ENCODE assay signal across 24 cellular contexts in the genomic region with DNA sequence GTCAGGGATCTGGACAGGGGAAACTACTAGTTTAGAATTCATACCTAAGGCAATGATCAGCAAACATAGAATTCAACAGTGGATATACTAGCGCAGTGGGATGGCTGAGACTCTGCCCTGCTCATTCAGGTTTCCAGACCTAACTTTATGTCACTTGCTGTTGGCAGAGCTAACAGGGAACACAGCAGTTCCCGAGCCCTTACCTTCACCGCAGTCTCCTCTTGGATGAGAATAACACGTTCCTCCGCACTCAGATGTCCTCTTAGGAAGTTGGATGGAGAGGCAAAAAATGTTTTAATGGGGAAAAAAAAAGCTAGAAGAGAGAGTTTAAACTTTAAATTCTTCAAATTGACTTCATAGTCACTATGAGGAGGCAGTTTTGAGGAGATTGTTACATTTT.
DNase-seq lines count a peak whose midpoint lies in the region; ATAC-seq, FAIRE-seq and TF ChIP-seq lines count a peak whose summit lies in the region.
"Had no signal": no experiment of that assay in that cellular context is flagged by ENCODE, and none has a peak within 500 bp of the region (broad histone marks: within the 10 kb centered on the region; RNA-seq: fewer than 3 reads in every experiment).

No MANE protein-coding gene starts in this region.

- H3K27ac ChIP-seq in H9 (ENCODE audit: insufficient read length, low read depth, low read length) (no peak overlapping the region), mesendoderm (ENCODE audit: low read depth, low read length) (no peak overlapping the region)
- H3K27ac ChIP-seq: A549; BLaER1 treated with 17β-estradiol and CSF1 and Interleukin-3, amounts not matched to agents 10 nM and 100 nM; GM23248 had no signal

- no peaks in the 10 kb centered on the region for H4K20me1 ChIP-seq in H9 (ENCODE audit: control insufficient read depth, insufficient read depth, insufficient read length)
- H4K20me1 ChIP-seq: BLaER1 treated with 17β-estradiol and CSF1 and Interleukin-3, amounts not matched to agents 10 nM and 100 nM had no signal

- no peak for ATAC-seq in HG02642 (IDR thresholded peaks at IDR 0.05; ENCODE audit: poor library complexity, unreplicated experiment)
- ATAC-seq: A549 had no signal

- H3K23me2 ChIP-seq in H9 (ENCODE audit: insufficient read length, low read depth, low read length, poor library complexity, severe bottlenecking), result no peaks in the 10 kb centered on the region

- no peak overlapping the region for H2BK12ac ChIP-seq in H9 (ENCODE audit: insufficient read length, low read depth, low read length)

- H3K27me3 Mint-ChIP-seq in H9 (ENCODE audit: low read depth) (no peaks in the 10 kb centered on the region), progenitor cell of endocrine pancreas (peaks cover 7% of the 10 kb centered on the region)
- H3K27me3 Mint-ChIP-seq in activated CD4-positive, alpha-beta memory T cell treated with anti-CD3 and anti-CD28 coated beads, Interleukin-2, amount 10 ng/mL, durations not matched to agents 7 days and 5 days, result no peaks in the 10 kb centered on the region

- H3K36me3 Mint-ChIP-seq in H9 (ENCODE audit: insufficient read depth in 1 of 3, low read depth in 3 of 3) (no peaks in the 10 kb centered on the region), progenitor cell of endocrine pancreas (ENCODE audit: insufficient read depth) (no peaks in the 10 kb centered on the region)
- H3K36me3 Mint-ChIP-seq in activated CD4-positive, alpha-beta memory T cell treated with anti-CD3 and anti-CD28 coated beads, Interleukin-2, amount 10 ng/mL, durations not matched to agents 7 days and 5 days (ENCODE audit: low read depth), result no peaks in the 10 kb centered on the region
- H3K36me3 Mint-ChIP-seq: CD4-positive, alpha-beta memory T cell had no signal

- H2AFZ ChIP-seq in H9 (ENCODE audit: low read length), result no peak overlapping the region
- H2AFZ ChIP-seq: GM23248 had no signal

- H3K79me2 ChIP-seq in H9 (ENCODE audit: insufficient read depth, low read length) (no peaks in the 10 kb centered on the region), mesendoderm (ENCODE audit: control insufficient read depth, insufficient read depth, low read length) (no peaks in the 10 kb centered on the region)

- no peaks in the 10 kb centered on the region for H3K36me3 ChIP-seq in bronchial epithelial cell (ENCODE audit: control insufficient read depth, insufficient read depth, low read length)
- no peaks in the 10 kb centered on the region for H3K36me3 ChIP-seq in mesendoderm (ENCODE audit: control insufficient read depth, insufficient read depth, low read length)
- H3K36me3 ChIP-seq: BE2C; BLaER1 treated with 17β-estradiol and CSF1 and Interleukin-3, amounts not matched to agents 10 nM and 100 nM had no signal

- TF ChIP-seq CTCF in H9 (conservative IDR thresholded peaks at IDR 0.05) (no peak), bronchial epithelial cell (IDR thresholded peaks at IDR 0.05; ENCODE audit: insufficient read depth, low read length, severe bottlenecking) (no peak), progenitor cell of endocrine pancreas (IDR thresholded peaks at IDR 0.05; ENCODE audit: unreplicated experiment) (no peak)

- H3K27me3 ChIP-seq in H9 (ENCODE audit: insufficient read depth, low read length) (no peaks in the 10 kb centered on the region), bronchial epithelial cell (ENCODE audit: control insufficient read depth, insufficient read depth, low read length) (no peaks in the 10 kb centered on the region), mesendoderm (ENCODE audit: insufficient read depth, low read length, poor library complexity) (no peaks in the 10 kb centered on the region)
- H3K27me3 ChIP-seq: BLaER1 treated with 17β-estradiol and CSF1 and Interleukin-3, amounts not matched to agents 10 nM and 100 nM had no signal

- H2BK20ac ChIP-seq in H9 (ENCODE audit: low read depth, low read length, poor library complexity, severe bottlenecking), result no peak overlapping the region

- H3K9ac ChIP-seq in H9 (ENCODE audit: extremely low read depth, insufficient read length, low read length) (no peak overlapping the region), mesendoderm (ENCODE audit: low read length) (no peak overlapping the region)
- H3K9ac ChIP-seq: BLaER1 treated with 17β-estradiol and CSF1 and Interleukin-3, amounts not matched to agents 10 nM and 100 nM; GM23248 had no signal

- H3K4me3 Mint-ChIP-seq in H9 (no peak overlapping the region), progenitor cell of endocrine pancreas (ENCODE audit: low read depth) (no peak overlapping the region)
- no peak overlapping the region for H3K4me3 Mint-ChIP-seq in activated CD4-positive, alpha-beta memory T cell treated with anti-CD3 and anti-CD28 coated beads, Interleukin-2, amount 10 ng/mL, durations not matched to agents 7 days and 5 days
- H3K4me3 Mint-ChIP-seq: CD4-positive, alpha-beta memory T cell had no signal

- no peak overlapping the region for H3K14ac ChIP-seq in H9 (ENCODE audit: insufficient read depth, low read length)

- H3K18ac ChIP-seq in H9 (ENCODE audit: insufficient read length, low read depth, low read length), result no peak overlapping the region
- peak overlapping the region; percentile 46 for H3K18ac ChIP-seq in mesendoderm (ENCODE audit: low read length)

- H3K4me3 ChIP-seq in bronchial epithelial cell (ENCODE audit: low read depth, low read length) (no peak overlapping the region), mesendoderm (ENCODE audit: low read length) (no peak overlapping the region)
- H3K4me3 ChIP-seq: A549; BLaER1 treated with 17β-estradiol and CSF1 and Interleukin-3, amounts not matched to agents 10 nM and 100 nM; GM23248 had no signal

- no peak overlapping the region for H3K23ac ChIP-seq in H9 (ENCODE audit: insufficient read length, low read depth, low read length)
- no peak overlapping the region for H3K23ac ChIP-seq in mesendoderm (ENCODE audit: low read length)

- CTCF ChIA-PET in activated CD4-positive, alpha-beta memory T cell treated with anti-CD3 and anti-CD28 coated beads, Interleukin-2, amount 10 ng/mL, durations not matched to agents 7 days and 5 days (lab: Charles Lee), result no interaction called here

- H4K8ac ChIP-seq in H9 (replicated peaks; ENCODE audit: insufficient read length, low read depth, low read length) (no peak overlapping the region), mesendoderm (ENCODE audit: low read depth, low read length) (no peak overlapping the region)

- DNase-seq in H9, result no peak
- DNase-seq in bronchial epithelial cell (ENCODE audit: low read depth), result no peak
- DNase-seq in mesendoderm, result no peak
- DNase-seq in progenitor cell of endocrine pancreas (ENCODE audit: low spot score, unreplicated experiment), result no peak
- no peak for DNase-seq in activated CD4-positive, alpha-beta memory T cell treated with anti-CD3 and anti-CD28 coated beads, Interleukin-2, amount 10 ng/mL, durations not matched to agents 7 days and 5 days
- no peak for DNase-seq in GM19239 (ENCODE audit: insufficient read length, low spot score)
- DNase-seq in NCI-H128 (lab: John Stamatoyannopoulos, UW; ENCODE audit: unreplicated experiment), result no peak
- DNase-seq: 8988T; ACHN; AML-193; BE2C; Calu3; CD4-positive, alpha-beta memory T cell; COR-L47; DMS153; DND-41; GM23248; HCEC 1CT had no signal

- no peak overlapping the region for H4K91ac ChIP-seq in H9 (ENCODE audit: insufficient read length, low read depth, low read length)

- H3K4ac ChIP-seq in H9 (ENCODE audit: low read depth, low read length) (no peak overlapping the region), mesendoderm (ENCODE audit: low read depth, low read length) (no peak overlapping the region)

- H3K27ac Mint-ChIP-seq in H9 (peak overlapping the region; percentile 26 to 72 (median 65); a peak in 5 of 7 replicates), progenitor cell of endocrine pancreas (peak overlapping the region; percentile 39)
- H3K27ac Mint-ChIP-seq in activated CD4-positive, alpha-beta memory T cell treated with anti-CD3 and anti-CD28 coated beads, Interleukin-2, amount 10 ng/mL, durations not matched to agents 7 days and 5 days, result no peak overlapping the region
- H3K27ac Mint-ChIP-seq: CD4-positive, alpha-beta memory T cell had no signal

- no peak overlapping the region for H2BK120ac ChIP-seq in H9 (ENCODE audit: low read depth, low read length, poor library complexity, severe bottlenecking)
- no peak overlapping the region for H2BK120ac ChIP-seq in mesendoderm (ENCODE audit: low read depth, low read length)

- H3K4me2 ChIP-seq in H9 (ENCODE audit: insufficient read depth, insufficient read length, low read length), result no peak overlapping the region
- no peak overlapping the region for H3K4me2 ChIP-seq in mesendoderm (ENCODE audit: low read length)
- H3K4me2 ChIP-seq: A549; BLaER1 treated with 17β-estradiol and CSF1 and Interleukin-3, amounts not matched to agents 10 nM and 100 nM had no signal

- H4K5ac ChIP-seq in H9 (ENCODE audit: insufficient read length, low read depth, low read length), result no peak overlapping the region
- H4K5ac ChIP-seq in mesendoderm (ENCODE audit: low read length), result no peak overlapping the region

- no peak overlapping the region for H3T11ph ChIP-seq in H9 (ENCODE audit: low read length)

- H2BK15ac ChIP-seq in H9 (ENCODE audit: low read depth, low read length), result no peak overlapping the region
- no peak overlapping the region for H2BK15ac ChIP-seq in mesendoderm (replicated peaks; ENCODE audit: low read depth)

- H3K9me3 ChIP-seq in H9 (ENCODE audit: control insufficient read depth, low read depth, low read length), result no peaks in the 10 kb centered on the region
- H3K9me3 ChIP-seq: A549; BE2C; BLaER1 treated with 17β-estradiol and CSF1 and Interleukin-3, amounts not matched to agents 10 nM and 100 nM had no signal

- H3K56ac ChIP-seq in H9 (ENCODE audit: insufficient read length, low read depth, low read length), result no peak overlapping the region
- no peak overlapping the region for H3K56ac ChIP-seq in mesendoderm (ENCODE audit: low read length)

- no peak overlapping the region for H2BK5ac ChIP-seq in H9 (ENCODE audit: insufficient read length, low read length)
- no peak overlapping the region for H2BK5ac ChIP-seq in mesendoderm (ENCODE audit: low read length)

- POLR2A ChIA-PET in activated CD4-positive, alpha-beta memory T cell treated with anti-CD3 and anti-CD28 coated beads, Interleukin-2, amount 10 ng/mL, durations not matched to agents 7 days and 5 days (lab: Charles Lee), result no interaction called here

- no peaks in the 10 kb centered on the region for H3K9me3 Mint-ChIP-seq in H9
- H3K9me3 Mint-ChIP-seq in progenitor cell of endocrine pancreas (ENCODE audit: low read depth), result no peaks in the 10 kb centered on the region
- H3K9me3 Mint-ChIP-seq in activated CD4-positive, alpha-beta memory T cell treated with anti-CD3 and anti-CD28 coated beads, Interleukin-2, amount 10 ng/mL, durations not matched to agents 7 days and 5 days, result no peaks in the 10 kb centered on the region

- H3K4me1 ChIP-seq in H9 (ENCODE audit: insufficient read depth, low read length) (0 out of 2 replicates have a peak, but pooled peaks cover 3% of the 10 kb centered on the region), mesendoderm (ENCODE audit: control insufficient read depth, low read depth, low read length) (no peaks in the 10 kb centered on the region)
- H3K4me1 ChIP-seq: A549, BE2C had no signal

- FAIRE-seq in bronchial epithelial cell (lab: Jason Lieb, UNC) (peak; percentile 82), GM19239 (lab: Jason Lieb, UNC) (no peak)
- FAIRE-seq: A549, G401.6, GM12892, H54 had no signal

- H3K79me1 ChIP-seq in H9 (ENCODE audit: insufficient read depth, low read depth, low read length, poor library complexity, severe bottlenecking) (no peaks in the 10 kb centered on the region), mesendoderm (ENCODE audit: low read length) (no peaks in the 10 kb centered on the region)

- no peak overlapping the region for H2AK5ac ChIP-seq in H9 (ENCODE audit: insufficient read length, low read length)
- H2AK5ac ChIP-seq in mesendoderm (ENCODE audit: low read length), result no peak overlapping the region

- no CpG with 5 or more reads among the region's 5 CpGs for WGBS in H9 (ENCODE audit: extremely low coverage, insufficient read length, low lambda C conversion rate)
- WGBS in mesendoderm (ENCODE audit: extremely low coverage, insufficient coverage, low lambda C conversion rate), result no CpG with 5 or more reads among the region's 5 CpGs

- H3K4me1 Mint-ChIP-seq in H9, result peaks cover 35 to 43% of the 10 kb centered on the region in 2 experiments
- peaks cover 1% of the 10 kb centered on the region for H3K4me1 Mint-ChIP-seq in progenitor cell of endocrine pancreas (ENCODE audit: low read depth)
- no peaks in the 10 kb centered on the region for H3K4me1 Mint-ChIP-seq in activated CD4-positive, alpha-beta memory T cell treated with anti-CD3 and anti-CD28 coated beads, Interleukin-2, amount 10 ng/mL, durations not matched to agents 7 days and 5 days
- H3K4me1 Mint-ChIP-seq: CD4-positive, alpha-beta memory T cell had no signal
